1 cellular context compared by ENCODE assay signal in genomic region chr6:57265755-57266221, GRCh38.
TF ChIP-seq lines count a peak whose summit lies in the region.

No MANE protein-coding gene starts in this region.

TF ChIP-seq in GM12878, 131 proteins besides CTCF, POLR2A, EP300 and RAD21:
- peak; percentile 79; the same call in 1 of the 2 replicates for TF ChIP-seq NFIC (IDR thresholded peaks at IDR 0.05; ENCODE audit: low read depth, low read length)
- TF ChIP-seq ETV6 (conservative IDR thresholded peaks at IDR 0.05 in 1 of 2, IDR thresholded peaks at IDR 0.05 in 1 of 2; ENCODE audit: borderline replicate concordance in 1 of 2, low read depth in 1 of 2), result peak in 1 of 2 experiments; percentile 35; a peak in 1 of 4 replicates
- peak; percentile 88 for TF ChIP-seq JUNB (IDR thresholded peaks at IDR 0.05)
- TF ChIP-seq CHD4 (IDR thresholded peaks at IDR 0.05), result no peak
- peak; percentile 51; the same call in 1 of the 2 replicates for TF ChIP-seq TCF7 (IDR thresholded peaks at IDR 0.05; ENCODE audit: borderline replicate concordance)
- peak; percentile 32; the same call in 1 of the 2 replicates for TF ChIP-seq ATF2 (IDR thresholded peaks at IDR 0.05; ENCODE audit: low read length)
- TF ChIP-seq CREM (IDR thresholded peaks at IDR 0.05; ENCODE audit: low read depth), result peak; percentile 54; the same call in 1 of the 2 replicates
- TF ChIP-seq BCL11A (IDR thresholded peaks at IDR 0.05; ENCODE audit: low read depth, low read length), result 0 out of 2 replicates have a peak, but pooled peaks have one; percentile 13
- TF ChIP-seq MEF2A (IDR thresholded peaks at IDR 0.05; ENCODE audit: insufficient read depth, low read depth, low read length), result no peak
- peak; percentile 46; the same call in 1 of the 2 replicates for TF ChIP-seq RUNX3 (IDR thresholded peaks at IDR 0.05; ENCODE audit: low read length)
- no peak for TF ChIP-seq BACH1 (IDR thresholded peaks at IDR 0.05; ENCODE audit: borderline replicate concordance)
- 0 out of 2 replicates have a peak, but pooled peaks have one; percentile 13 for TF ChIP-seq GABPA (IDR thresholded peaks at IDR 0.05; ENCODE audit: low read depth)
- no peak for TF ChIP-seq E4F1 (IDR thresholded peaks at IDR 0.05; ENCODE audit: borderline replicate concordance, partially characterized antibody)
